22 cellular contexts compared by ENCODE assay signal in the genomic region with DNA sequence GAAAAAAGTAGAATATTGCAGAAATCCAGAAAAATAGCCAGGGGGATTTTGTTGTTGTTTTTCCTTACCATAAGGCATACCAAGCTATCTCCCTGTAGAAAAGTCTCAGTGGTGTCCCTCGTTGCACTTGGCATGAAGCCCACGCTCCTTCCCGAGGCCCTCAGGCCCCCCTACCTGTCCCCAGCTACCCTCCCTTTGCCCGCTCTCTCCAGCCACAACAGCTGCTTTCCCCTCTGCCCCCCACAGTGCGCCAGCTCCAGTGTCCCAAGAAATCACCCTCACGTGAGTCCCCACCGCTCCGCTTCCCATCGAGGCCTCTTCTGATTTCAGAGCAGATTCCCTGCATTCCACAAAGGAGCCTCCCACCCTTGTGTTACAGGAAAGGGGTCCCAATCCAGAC. TPM values are rescaled to one million over a fixed set of nuclear protein-coding genes. Genes with fewer than 3 reads are reported as not detected.
"Had no signal": no experiment of that assay in that cellular context is flagged by ENCODE, and none has a peak within 500 bp of the region (broad histone marks: within the 10 kb centered on the region; RNA-seq: fewer than 3 reads in every experiment).

No MANE protein-coding gene starts in this region.

- H3K27ac Mint-ChIP-seq: effector memory CD8-positive, alpha-beta T cell; nephron; type B pancreatic cell had no signal

- H3K27me3 Mint-ChIP-seq: effector memory CD8-positive, alpha-beta T cell; naive thymus-derived CD4-positive, alpha-beta T cell; type B pancreatic cell had no signal

- H3K27ac ChIP-seq: lower lobe of right lung, prostate gland, sigmoid colon, stomach, thyroid gland had no signal

- H3K36me3 Mint-ChIP-seq: stimulated activated effector memory CD8-positive, alpha-beta T cell treated with anti-CD3 and anti-CD28 coated beads, Interleukin-12 subunit alpha, Interleukin-12 subunit beta, amount 100 ng/mL, for 72 hours had no signal

- H3K27me3 ChIP-seq: sigmoid colon, stomach, thyroid gland had no signal

- H3K36me3 ChIP-seq: prostate gland had no signal

- H3K9me3 ChIP-seq: lower lobe of right lung, prostate gland, sigmoid colon, stomach, thyroid gland had no signal

- H3K4me3 Mint-ChIP-seq: naive thymus-derived CD4-positive, alpha-beta T cell; nephron; stimulated activated effector memory CD8-positive, alpha-beta T cell treated with anti-CD3 and anti-CD28 coated beads, Interleukin-12 subunit alpha, Interleukin-12 subunit beta, amount 100 ng/mL, for 72 hours; type B pancreatic cell had no signal

- H3K9me3 Mint-ChIP-seq: effector memory CD8-positive, alpha-beta T cell; naive thymus-derived CD4-positive, alpha-beta T cell; nephron; stimulated activated effector memory CD8-positive, alpha-beta T cell treated with anti-CD3 and anti-CD28 coated beads, Interleukin-12 subunit alpha, Interleukin-12 subunit beta, amount 100 ng/mL, for 72 hours; type B pancreatic cell had no signal

- DNase-seq: cortex of kidney; effector memory CD8-positive, alpha-beta T cell; head of caudate nucleus; left ventricle myocardium superior; lower lobe of right lung; naive thymus-derived CD4-positive, alpha-beta T cell; sigmoid colon; stimulated activated CD4-positive, alpha-beta T cell treated with anti-CD3 and anti-CD28 coated beads, Interleukin-2, amount 100 ng/mL, for 24 hours; stimulated activated CD4-positive, alpha-beta T cell treated with anti-CD3 and anti-CD28 coated beads, Interleukin-4, amount 100 ng/mL, for 24 hours; stimulated activated naive CD4-positive, alpha-beta T cell treated with Interleukin-2 at 50 U/mL for 16 hours; stomach; thyroid gland had no signal

- H3K4me3 ChIP-seq: lower lobe of right lung, prostate gland, sigmoid colon, stomach, thyroid gland had no signal

- H3K4me1 Mint-ChIP-seq: nephron had no signal

RNA-seq across cellular contexts. Expression of gene C1orf167, which starts 17.7 kb away (rescaled TPM):
- total RNA-seq: frontal cortex, osteocyte, temporal lobe had no signal
- polyA plus RNA-seq: keratinocyte had no signal

RNA-seq across cellular contexts. Expression of gene DRAXIN, which starts 52.8 kb away (rescaled TPM):
- total RNA-seq: fibroblast of villous mesenchyme, skeletal muscle tissue, thyroid gland had no signal
- polyA plus RNA-seq: keratinocyte had no signal
